Comparison of ENCODE assay signal across 1 cellular context in genomic region chr1:156282479-156283222, GRCh38.
TF ChIP-seq lines count a peak whose summit lies in the region.

TSS of gene SMG5 (minus strand) at chr1:156282825. CDS start at chr1:156282680, 145 bp downstream.

TF ChIP-seq in GM23338, 12 proteins besides CTCF, POLR2A, EP300 and RAD21 (continued from another document):
- TF ChIP-seq REST (IDR thresholded peaks at IDR 0.05; ENCODE audit: unreplicated experiment) (no peak), ZNF462 (CRISPR knock-in tag; IDR thresholded peaks at IDR 0.05) (no peak), NANOG (IDR thresholded peaks at IDR 0.05; ENCODE audit: borderline replicate concordance) (peak; percentile 21; the same call in 1 of the 2 replicates), ETS1 (IDR thresholded peaks at IDR 0.05) (peak; percentile 96)
